Comparison of ENCODE assay signal across 8 cellular contexts in the genomic region with DNA sequence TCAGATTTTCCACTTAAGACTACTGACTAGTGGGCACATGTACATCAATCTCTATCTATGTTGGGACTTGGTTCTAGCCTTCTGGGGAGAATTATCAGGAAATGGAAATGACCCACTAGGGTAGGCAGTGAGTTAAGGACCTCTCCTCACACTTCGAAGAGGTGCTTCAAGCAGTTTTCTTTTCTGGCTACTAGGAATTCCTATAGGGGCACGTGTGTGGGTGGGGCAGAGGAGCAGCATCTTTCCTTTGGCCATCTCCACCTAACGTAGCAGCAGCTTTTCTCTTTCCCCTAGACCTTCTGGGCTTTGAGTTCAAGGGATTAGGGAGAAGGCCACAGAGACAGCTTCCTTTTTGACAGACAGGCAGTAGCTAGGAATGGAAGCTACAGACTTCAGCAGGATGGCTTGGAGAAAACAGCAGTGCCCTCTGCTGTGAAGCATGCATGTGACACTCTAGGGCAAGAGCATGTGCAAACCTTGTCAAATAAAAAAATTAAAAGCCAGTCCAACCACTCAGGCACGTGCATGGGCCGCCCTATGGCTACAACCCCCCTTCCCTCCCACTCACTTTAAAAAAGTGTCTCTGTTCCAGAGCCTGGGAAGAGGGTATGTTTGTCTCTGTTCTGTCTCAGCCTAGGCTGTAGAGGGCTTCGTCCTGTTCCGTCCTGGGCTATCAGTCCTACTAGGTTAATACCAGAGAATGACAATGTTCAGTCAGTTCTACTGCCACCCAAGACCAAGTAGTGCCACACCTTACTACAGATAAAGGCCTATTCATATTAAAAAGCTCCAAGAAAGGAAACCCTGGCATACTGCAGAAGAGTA.
DNase-seq lines count a peak whose midpoint lies in the region; ATAC-seq lines count a peak whose summit lies in the region.

No MANE protein-coding gene starts in this region.

- ATAC-seq in HG02678 (IDR thresholded peaks at IDR 0.05; ENCODE audit: unreplicated experiment): no peak

- DNase-seq in DMS53 treated with DMSO at 0.1 percent for 48 hours (lab: John Stamatoyannopoulos, UW; ENCODE audit: unreplicated experiment): peak; percentile 84
- DNase-seq in HPDE6-E6E7 (ENCODE audit: extremely low spot score): peak; percentile 49
- DNase-seq in SHP77 treated with DMSO at 0.1 percent for 48 hours (lab: John Stamatoyannopoulos, UW): peak; percentile 21
- DNase-seq in fibroblast of gingiva (ENCODE audit: low read depth): peak; percentile 41
- DNase-seq in non-pigmented ciliary epithelial cell (ENCODE audit: low read depth): peak; percentile 14
- no peak for DNase-seq in stimulated activated CD4-positive, alpha-beta T cell treated with anti-CD3 and anti-CD28 coated beads, Interleukin-4, amount 100 ng/mL, for 24 hours
- no peak for DNase-seq in activated effector memory CD4-positive, alpha-beta T cell treated with anti-CD3 and anti-CD28 coated beads, Interleukin-2, amount 50 U/mL, for 16 hours

Comparison
In these comparisons a context has a peak if more than half of its experiments do, and no peak if none do; other contexts are left out.
1. DNase-seq: peak in DMS53 treated with DMSO at 0.1 percent for 48 hours (single experiment), HPDE6-E6E7 (single experiment), SHP77 treated with DMSO at 0.1 percent for 48 hours (single experiment), fibroblast of gingiva (single experiment) and non-pigmented ciliary epithelial cell (single experiment); none in stimulated activated CD4-positive, alpha-beta T cell treated with anti-CD3 and anti-CD28 coated beads, Interleukin-4, amount 100 ng/mL, for 24 hours (single experiment) and activated effector memory CD4-positive, alpha-beta T cell treated with anti-CD3 and anti-CD28 coated beads, Interleukin-2, amount 50 U/mL, for 16 hours (single experiment).